In the genomic region with DNA sequence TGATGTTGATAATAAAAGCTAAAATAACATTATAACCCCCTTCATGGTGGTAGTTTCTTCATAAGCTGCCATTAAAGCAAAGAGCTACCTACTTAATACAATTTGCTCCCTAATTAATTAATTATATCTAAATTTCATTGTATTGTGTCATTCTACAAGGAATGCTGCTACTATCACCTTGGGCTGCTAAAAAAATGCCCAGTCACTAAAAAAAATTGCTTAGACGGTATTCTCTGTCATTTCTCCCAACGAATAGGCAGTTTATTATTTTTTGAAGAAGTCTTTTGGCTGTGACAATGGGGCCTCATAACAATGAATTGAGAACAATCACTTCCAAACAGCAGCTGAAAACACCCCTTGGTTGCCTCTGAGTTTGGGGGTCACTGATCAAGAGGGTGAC, we compare ENCODE assay signal across 18 cellular contexts.
"Had no signal": no experiment of that assay in that cellular context is flagged by ENCODE, and none has a peak within 500 bp of the region (broad histone marks: within the 10 kb centered on the region; RNA-seq: fewer than 3 reads in every experiment).

No MANE protein-coding gene starts in this region.

- H3K36me3 ChIP-seq: colonic mucosa, heart right ventricle, pancreas, tibial nerve, upper lobe of right lung, vagina had no signal

- H3K27ac Mint-ChIP-seq: nephron; stimulated activated naive CD8-positive, alpha-beta T cell treated with anti-CD3 and anti-CD28 coated beads, Interleukin-15, Interleukin-2, amounts not matched to agents 100 ng/mL and 50 ng/mL, for 24 hours had no signal

- H3K9me3 ChIP-seq: colonic mucosa, pancreas, tibial nerve, upper lobe of right lung, vagina had no signal

- H3K4me3 Mint-ChIP-seq: nephron; stimulated activated naive CD8-positive, alpha-beta T cell treated with anti-CD3 and anti-CD28 coated beads, Interleukin-15, Interleukin-2, amounts not matched to agents 100 ng/mL and 50 ng/mL, for 24 hours had no signal

- H3K27ac ChIP-seq: colonic mucosa, heart right ventricle, pancreas, tibial nerve, upper lobe of right lung, vagina had no signal

- ATAC-seq: heart right ventricle, left lobe of liver, right cardiac atrium, upper lobe of right lung had no signal

- H3K27me3 ChIP-seq: colonic mucosa, heart right ventricle, pancreas, tibial nerve, upper lobe of right lung, vagina had no signal

- H3K4me1 ChIP-seq: colonic mucosa had no signal

- H3K27me3 Mint-ChIP-seq: progenitor cell of endocrine pancreas; stimulated activated naive CD8-positive, alpha-beta T cell treated with anti-CD3 and anti-CD28 coated beads, Interleukin-15, Interleukin-2, amounts not matched to agents 100 ng/mL and 50 ng/mL, for 24 hours had no signal

- H3K4me2 ChIP-seq: smooth muscle cell had no signal

- H3K4me3 ChIP-seq: colonic mucosa, heart right ventricle, pancreas, smooth muscle cell, tibial nerve, upper lobe of right lung, vagina had no signal

- H3K9me3 Mint-ChIP-seq: stimulated activated naive CD8-positive, alpha-beta T cell treated with anti-CD3 and anti-CD28 coated beads, Interleukin-15, Interleukin-2, amounts not matched to agents 100 ng/mL and 50 ng/mL, for 24 hours had no signal

- DNase-seq: colonic mucosa; effector CD4-positive, alpha-beta T cell; heart right ventricle; hypothalamus; kidney glomerular epithelial cell; midbrain; occipital lobe; right cardiac atrium; stimulated activated CD4-positive, alpha-beta T cell treated with anti-CD3 and anti-CD28 coated beads, Interleukin-2, amount 100 ng/mL, for 48 hours; upper lobe of right lung had no signal
